In genomic region chr7:131244259-131244852, GRCh38 we compare ENCODE assay signal across 10 cellular contexts.
DNase-seq lines count a peak whose midpoint lies in the region; ATAC-seq and TF ChIP-seq lines count a peak whose summit lies in the region.
"Had no signal": no experiment of that assay in that cellular context is flagged by ENCODE, and none has a peak within 500 bp of the region (broad histone marks: within the 10 kb centered on the region; RNA-seq: fewer than 3 reads in every experiment).

No MANE protein-coding gene starts in this region.

- no peak overlapping the region for H3K4me3 Mint-ChIP-seq in activated naive CD8-positive, alpha-beta T cell treated with anti-CD3 and anti-CD28 coated beads, Interleukin-2, amount 50 U/mL, for 24 hours
- no peak overlapping the region for H3K4me3 Mint-ChIP-seq in activated naive CD8-positive, alpha-beta T cell treated with anti-CD3 and anti-CD28 coated beads for 36 hours

- no peak for TF ChIP-seq EP300 in gastroesophageal sphincter (IDR thresholded peaks at IDR 0.05)

- H3K36me3 ChIP-seq in gastroesophageal sphincter (no peaks in the 10 kb centered on the region), testis (ENCODE audit: low read depth, missing control alignments) (no peaks in the 10 kb centered on the region)

- no peaks in the 10 kb centered on the region for H3K4me1 Mint-ChIP-seq in activated naive CD8-positive, alpha-beta T cell treated with anti-CD3 and anti-CD28 coated beads, Interleukin-2, amount 50 U/mL, for 24 hours
- H3K4me1 Mint-ChIP-seq in activated naive CD8-positive, alpha-beta T cell treated with anti-CD3 and anti-CD28 coated beads for 36 hours, result no peaks in the 10 kb centered on the region

- no peaks in the 10 kb centered on the region for H3K27me3 Mint-ChIP-seq in activated naive CD8-positive, alpha-beta T cell treated with anti-CD3 and anti-CD28 coated beads, Interleukin-2, amount 50 U/mL, for 24 hours
- no peaks in the 10 kb centered on the region for H3K27me3 Mint-ChIP-seq in activated naive CD8-positive, alpha-beta T cell treated with anti-CD3 and anti-CD28 coated beads for 36 hours

- no peaks in the 10 kb centered on the region for H3K27me3 ChIP-seq in gastroesophageal sphincter
- no peaks in the 10 kb centered on the region for H3K27me3 ChIP-seq in testis

- no peak overlapping the region for H3K27ac Mint-ChIP-seq in activated naive CD8-positive, alpha-beta T cell treated with anti-CD3 and anti-CD28 coated beads, Interleukin-2, amount 50 U/mL, for 24 hours
- no peak overlapping the region for H3K27ac Mint-ChIP-seq in activated naive CD8-positive, alpha-beta T cell treated with anti-CD3 and anti-CD28 coated beads for 36 hours

- no peaks in the 10 kb centered on the region for H3K36me3 Mint-ChIP-seq in activated naive CD8-positive, alpha-beta T cell treated with anti-CD3 and anti-CD28 coated beads, Interleukin-2, amount 50 U/mL, for 24 hours (ENCODE audit: low read depth)
- H3K36me3 Mint-ChIP-seq in activated naive CD8-positive, alpha-beta T cell treated with anti-CD3 and anti-CD28 coated beads for 36 hours, result no peaks in the 10 kb centered on the region

- TF ChIP-seq CTCF in RWPE1 (conservative IDR thresholded peaks at IDR 0.05; ENCODE audit: low read depth) (no peak), gastroesophageal sphincter (IDR thresholded peaks at IDR 0.05) (no peak), testis (IDR thresholded peaks at IDR 0.05) (no peak)

- CTCF ChIA-PET in RWPE1 (lab: Yijun Ruan, JAX), result interaction anchor here (0.6 kb wide), 1 partner anchor 181 kb away, joined by 4 read pairs; no protein-coding TSS in a partner anchor

- no peaks in the 10 kb centered on the region for H3K9me3 Mint-ChIP-seq in activated naive CD8-positive, alpha-beta T cell treated with anti-CD3 and anti-CD28 coated beads, Interleukin-2, amount 50 U/mL, for 24 hours
- H3K9me3 Mint-ChIP-seq in activated naive CD8-positive, alpha-beta T cell treated with anti-CD3 and anti-CD28 coated beads for 36 hours, result no peaks in the 10 kb centered on the region

- H3K9me3 ChIP-seq in gastroesophageal sphincter, result no peaks in the 10 kb centered on the region
- H3K9me3 ChIP-seq in testis, result no peaks in the 10 kb centered on the region
- H3K9me3 ChIP-seq: Caco-2 had no signal

- POLR2A ChIA-PET in RWPE1 (lab: Yijun Ruan, JAX; ENCODE audit: low non-redundant PET), result no interaction called here

- H3K27ac ChIP-seq in RWPE1 (peak overlapping the region; percentile 54), gastroesophageal sphincter (no peak overlapping the region), testis (peak overlapping the region; percentile 45 to 56)

- TF ChIP-seq POLR2A in gastroesophageal sphincter (IDR thresholded peaks at IDR 0.05), result no peak
- TF ChIP-seq POLR2A in testis (IDR thresholded peaks at IDR 0.05), result no peak

- intact Hi-C loops in testis (cut with DNase I; ENCODE audit: low total_unique reads), result no loop called here

- 72 to 97% methylated on average over 4 to 12 of the region's 13 CpGs for WGBS in gastroesophageal sphincter (ENCODE audit: low coverage in 1 of 2), 2 donors
- WGBS in testis, 2 donors, result 71 to 72% methylated on average over 13 of the region's 13 CpGs

- H3K4me3 ChIP-seq in gastroesophageal sphincter (no peak overlapping the region), testis (no peak overlapping the region)

- peak; percentile 54 for ATAC-seq in activated naive CD8-positive, alpha-beta T cell treated with anti-CD3 and anti-CD28 coated beads, Interleukin-2, amount 50 U/mL, for 24 hours
- ATAC-seq in gastroesophageal sphincter, result peak; percentile 32
- no peak for ATAC-seq in GM19035 (IDR thresholded peaks at IDR 0.05; ENCODE audit: unreplicated experiment)
- no peak for ATAC-seq in HG03045 (IDR thresholded peaks at IDR 0.05; ENCODE audit: unreplicated experiment)

- H3K4me1 ChIP-seq in gastroesophageal sphincter (peaks cover 0 to 8% (median 5%) of the 10 kb centered on the region in 3 donors), testis (no peaks in the 10 kb centered on the region)
- H3K4me1 ChIP-seq: Caco-2 had no signal

- DNase-seq in activated naive CD8-positive, alpha-beta T cell treated with anti-CD3 and anti-CD28 coated beads, Interleukin-2, amount 50 U/mL, for 24 hours, result no peak
- no peak for DNase-seq in activated naive CD8-positive, alpha-beta T cell treated with anti-CD3 and anti-CD28 coated beads for 36 hours
- peak; percentile 82 for DNase-seq in RWPE1 (ENCODE audit: low spot score)
- peak; percentile 84 for DNase-seq in testis
- no peak for DNase-seq in NCI-H1092 (lab: John Stamatoyannopoulos, UW)
- DNase-seq: Caco-2, NCI-H2029 had no signal

Comparison
In these comparisons a context has a peak if more than half of its experiments do, and no peak if none do; other contexts are left out.
1. ATAC-seq: peak in activated naive CD8-positive, alpha-beta T cell treated with anti-CD3 and anti-CD28 coated beads, Interleukin-2, amount 50 U/mL, for 24 hours (single experiment) and gastroesophageal sphincter (single experiment); none in GM19035 (single experiment) and HG03045 (single experiment).
2. DNase-seq: peak in RWPE1 (single experiment) and testis (single experiment); none in activated naive CD8-positive, alpha-beta T cell treated with anti-CD3 and anti-CD28 coated beads, Interleukin-2, amount 50 U/mL, for 24 hours (single experiment), activated naive CD8-positive, alpha-beta T cell treated with anti-CD3 and anti-CD28 coated beads for 36 hours (single experiment) and NCI-H1092 (single experiment).
3. H3K27ac ChIP-seq: peak in RWPE1 (single experiment) and testis (2 of 2); none in gastroesophageal sphincter (0 of 4).